ENCODE assay signal across 11 cellular contexts in genomic region chr6:166419717-166420116, GRCh38. TPM values are rescaled to one million over a fixed set of nuclear protein-coding genes. Genes with fewer than 3 reads are reported as not detected.
A peak's percentile ranks its signal among the peaks of the same experiment; 100 is the strongest.
DNase-seq lines count a peak whose midpoint lies in the region; ATAC-seq and TF ChIP-seq lines count a peak whose summit lies in the region.
"Had no signal": no experiment of that assay in that cellular context is flagged by ENCODE, and none has a peak within 500 bp of the region (broad histone marks: within the 10 kb centered on the region; RNA-seq: fewer than 3 reads in every experiment).

No MANE protein-coding gene starts in this region.

- peaks cover 2 to 15% (median 6%) of the 10 kb centered on the region in 8 donors for H3K9me3 Mint-ChIP-seq in CD4-positive, alpha-beta memory T cell
- peaks cover 12% of the 10 kb centered on the region for H3K9me3 Mint-ChIP-seq in activated T-helper 17 cell treated with anti-CD3 and anti-CD28 coated beads, Interleukin-2, amount 50 U/mL, for 72 hours

- no peaks in the 10 kb centered on the region for H3K36me3 ChIP-seq in CD4-positive, alpha-beta memory T cell (ENCODE audit: insufficient read depth, low read length)
- H3K36me3 ChIP-seq in testis (ENCODE audit: low read depth, missing control alignments) (no peaks in the 10 kb centered on the region), brain microvascular endothelial cell (replicated peaks) (no peaks in the 10 kb centered on the region)

- H3K27me3 Mint-ChIP-seq in CD4-positive, alpha-beta memory T cell: peaks cover 0 to 4% of the 10 kb centered on the region in 2 donors
- H3K27me3 Mint-ChIP-seq in activated T-helper 17 cell treated with anti-CD3 and anti-CD28 coated beads, Interleukin-2, amount 50 U/mL, for 72 hours: no peaks in the 10 kb centered on the region
- H3K27me3 Mint-ChIP-seq: activated B cell treated with CpG ODN at 0.5 μM for 24 hours had no signal

- intact Hi-C loops in CD4-positive, alpha-beta memory T cell (cut with micrococcal nuclease): loop anchor here (2.0 to 10.0 kb wide), 3 partner anchors 15 to 705 kb away; partner anchors contain the start of genes CCR6 and RNASET2
- intact Hi-C loops in testis (cut with DNase I; ENCODE audit: low total_unique reads): no loop called here

- H3K27me3 ChIP-seq in CD4-positive, alpha-beta memory T cell (ENCODE audit: insufficient read depth, low read length): no peaks in the 10 kb centered on the region
- H3K27me3 ChIP-seq in testis (no peaks in the 10 kb centered on the region), brain microvascular endothelial cell (replicated peaks) (no peaks in the 10 kb centered on the region)
- H3K27me3 ChIP-seq: gastroesophageal sphincter had no signal

- in situ Hi-C loops in brain microvascular endothelial cell (cut with HindIII; ENCODE audit: low pct_ligation_motif_present, low sequenced_read_pairs): no loop called here

- TF ChIP-seq POLR2A in testis (IDR thresholded peaks at IDR 0.05): no peak

- CTCF ChIA-PET in CD4-positive, alpha-beta memory T cell (lab: Charles Lee; ENCODE audit: partially characterized antibody): interaction anchor here (0.9 to 4.8 kb wide), 5 partner anchors 9 to 106 kb away, joined by 3 to 21 read pairs (median 5); no protein-coding TSS in a partner anchor

- peaks cover 52 to 70% (median 64%) of the 10 kb centered on the region in 4 donors for H3K4me1 Mint-ChIP-seq in CD4-positive, alpha-beta memory T cell
- H3K4me1 Mint-ChIP-seq in activated T-helper 17 cell treated with anti-CD3 and anti-CD28 coated beads, Interleukin-2, amount 50 U/mL, for 72 hours: peaks cover 54% of the 10 kb centered on the region
- H3K4me1 Mint-ChIP-seq: activated B cell treated with CpG ODN at 0.5 μM for 24 hours had no signal

- 94 to 97% methylated on average over 15 of the region's 15 CpGs for WGBS in testis, 2 donors

- H3K27ac Mint-ChIP-seq in CD4-positive, alpha-beta memory T cell: peak overlapping the region; percentile 96 to 99 (median 98)
- peak overlapping the region; percentile 26 for H3K27ac Mint-ChIP-seq in activated T-helper 17 cell treated with anti-CD3 and anti-CD28 coated beads, Interleukin-2, amount 50 U/mL, for 72 hours
- H3K27ac Mint-ChIP-seq: activated B cell treated with CpG ODN at 0.5 μM for 24 hours had no signal

- ATAC-seq in GM19395 (IDR thresholded peaks at IDR 0.05; ENCODE audit: unreplicated experiment) (peak; percentile 29), HG03039 (IDR thresholded peaks at IDR 0.05; ENCODE audit: unreplicated experiment) (peak; percentile 12), HG02970 (IDR thresholded peaks at IDR 0.05; ENCODE audit: low FRiP score, unreplicated experiment) (no peak)
- ATAC-seq in activated T-helper 17 cell treated with anti-CD3 and anti-CD28 coated beads, Interleukin-2, amount 50 U/mL, for 72 hours (replicated peaks): no peak

- H3K36me3 Mint-ChIP-seq in CD4-positive, alpha-beta memory T cell: peaks cover 18 to 21% of the 10 kb centered on the region in 2 donors
- H3K36me3 Mint-ChIP-seq in activated T-helper 17 cell treated with anti-CD3 and anti-CD28 coated beads, Interleukin-2, amount 50 U/mL, for 72 hours (ENCODE audit: low read depth): no peaks in the 10 kb centered on the region
- H3K36me3 Mint-ChIP-seq: CD14-positive monocyte had no signal

- DNase-seq in CD4-positive, alpha-beta memory T cell: no peak
- DNase-seq in testis (no peak), NCI-H146 (lab: John Stamatoyannopoulos, UW) (no peak), brain microvascular endothelial cell (no peak)
- DNase-seq: activated B cell treated with CpG ODN at 0.5 μM for 24 hours had no signal

- H3K27ac ChIP-seq in CD4-positive, alpha-beta memory T cell (ENCODE audit: low read depth, low read length): peak overlapping the region; percentile 42
- H3K27ac ChIP-seq in testis (no peak overlapping the region), brain microvascular endothelial cell (no peak overlapping the region)
- H3K27ac ChIP-seq: gastroesophageal sphincter had no signal

- POLR2A ChIA-PET in CD4-positive, alpha-beta memory T cell (lab: Charles Lee; ENCODE audit: partially characterized antibody): interaction anchor here (0.7 to 3.4 kb wide), 13 partner anchors 9 to 207 kb away, joined by 3 to 28 read pairs (median 5); partner anchors contain the start of gene RPS6KA2

- no peaks in the 10 kb centered on the region for H3K9me3 ChIP-seq in CD4-positive, alpha-beta memory T cell (ENCODE audit: control insufficient read depth in 1 of 2, low read length in 2 of 2)
- no peaks in the 10 kb centered on the region for H3K9me3 ChIP-seq in testis
- H3K9me3 ChIP-seq: gastroesophageal sphincter had no signal

- peaks cover 70% of the 10 kb centered on the region for H3K4me1 ChIP-seq in CD4-positive, alpha-beta memory T cell (ENCODE audit: insufficient read depth, low read length)
- H3K4me1 ChIP-seq in testis: no peaks in the 10 kb centered on the region
- H3K4me1 ChIP-seq: gastroesophageal sphincter had no signal

- no peak for TF ChIP-seq CTCF in testis (IDR thresholded peaks at IDR 0.05)
- no peak for TF ChIP-seq CTCF in brain microvascular endothelial cell (IDR thresholded peaks at IDR 0.05; ENCODE audit: low read depth, low read length, missing control alignments)

- H3K4me3 ChIP-seq in CD4-positive, alpha-beta memory T cell (ENCODE audit: low read length in 2 of 2): no peak overlapping the region
- H3K4me3 ChIP-seq in testis (no peak overlapping the region), brain microvascular endothelial cell (ENCODE audit: low read depth, low read length) (no peak overlapping the region)
- H3K4me3 ChIP-seq: gastroesophageal sphincter had no signal

- peak overlapping the region in 7 of 8 donors; percentile 55 to 79 (median 70) for H3K4me3 Mint-ChIP-seq in CD4-positive, alpha-beta memory T cell
- peak overlapping the region; percentile 25 for H3K4me3 Mint-ChIP-seq in activated T-helper 17 cell treated with anti-CD3 and anti-CD28 coated beads, Interleukin-2, amount 50 U/mL, for 72 hours
- H3K4me3 Mint-ChIP-seq: activated B cell treated with CpG ODN at 0.5 μM for 24 hours, CD14-positive monocyte had no signal

RNA-seq across cellular contexts. Expression of gene MPC1, which starts 37.0 kb away (rescaled TPM):
- total RNA-seq in CD4-positive, alpha-beta memory T cell: 10 to 100 TPM; 33.1 to 34.7 TPM
- 10 to 100 TPM; 57.2 to 85.0 TPM for polyA plus RNA-seq in CD4-positive, alpha-beta memory T cell
- 10 to 100 TPM in 1 of 2 donors, 1 to 10 TPM in 1; 6.5 to 15.9 TPM for total RNA-seq in activated T-helper 17 cell treated with anti-CD3 and anti-CD28 coated beads, Interleukin-2, amount 50 U/mL, for 72 hours
- 10 to 100 TPM; 22.5 to 24.0 TPM for total RNA-seq in testis
- polyA plus RNA-seq in testis (ENCODE audit: insufficient read depth, low read depth, low replicate concordance): 54.2 TPM

Comparison
In these comparisons a context has a peak if more than half of its experiments do, and no peak if none do; other contexts are left out.
1. ATAC-seq: peak in GM19395 (single experiment) and HG03039 (single experiment); none in activated T-helper 17 cell treated with anti-CD3 and anti-CD28 coated beads, Interleukin-2, amount 50 U/mL, for 72 hours (single experiment) and HG02970 (single experiment).